11 cellular contexts compared by ENCODE assay signal in the genomic region with DNA sequence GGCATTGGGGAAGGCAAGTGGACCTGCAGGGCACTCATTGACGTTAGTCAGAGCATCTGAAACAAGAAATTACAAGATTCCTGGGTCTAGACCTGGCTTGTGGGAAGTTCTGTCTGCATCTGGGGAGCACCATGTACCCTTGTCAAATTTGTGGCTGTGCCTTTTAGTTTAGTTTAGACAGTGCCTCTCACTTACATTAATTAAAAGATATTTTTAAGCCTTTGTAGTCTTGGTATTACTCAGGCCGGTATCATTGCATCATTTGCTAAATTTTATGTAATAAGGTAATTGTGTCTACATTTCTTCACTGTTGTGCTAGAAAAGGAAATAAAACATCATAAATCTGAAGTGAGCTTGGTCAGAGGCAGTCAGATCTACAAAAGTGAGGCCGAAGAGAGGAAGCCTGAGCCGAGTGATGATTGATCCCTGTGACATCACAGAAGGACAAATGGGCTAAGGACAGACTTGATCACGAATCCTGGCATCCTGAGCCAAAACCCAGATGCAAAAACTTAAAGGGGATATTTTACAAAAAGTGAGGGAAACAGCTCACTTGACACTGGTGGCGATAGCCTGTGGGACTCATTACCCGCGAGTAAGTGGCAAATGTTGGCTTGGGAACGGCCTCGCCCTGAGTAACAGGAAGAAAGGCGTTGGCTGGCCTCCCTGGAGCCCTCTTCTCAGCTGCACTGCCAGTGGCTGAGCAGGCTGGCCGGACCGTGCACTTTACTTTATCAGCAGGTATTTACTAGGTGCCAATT.
DNase-seq lines count a peak whose midpoint lies in the region; ATAC-seq lines count a peak whose summit lies in the region.
"Had no signal": no experiment of that assay in that cellular context is flagged by ENCODE, and none has a peak within 500 bp of the region (broad histone marks: within the 10 kb centered on the region; RNA-seq: fewer than 3 reads in every experiment).

No MANE protein-coding gene starts in this region.

- H3K4me1 ChIP-seq in mucosa of rectum (ENCODE audit: control insufficient read depth in 2 of 2, insufficient read depth in 2 of 2, low read length in 2 of 2) (peaks cover 15 to 42% of the 10 kb centered on the region in 2 donors), aorta (ENCODE audit: control insufficient read depth in 1 of 2, insufficient read depth in 2 of 2, low read length in 2 of 2) (peaks cover 3 to 9% of the 10 kb centered on the region in 2 donors)

- peak; percentile 69 for ATAC-seq in aorta (ENCODE audit: low FRiP score)
- no peak for ATAC-seq in HG03432 (IDR thresholded peaks at IDR 0.05; ENCODE audit: unreplicated experiment)
- ATAC-seq: activated T-helper 17 cell treated with anti-CD3 and anti-CD28 coated beads, Interleukin-2, amount 50 U/mL, for 72 hours had no signal

- intact Hi-C loops in aorta (cut with DNase I), result no loop called here

- DNase-seq in NCI-H748 (lab: John Stamatoyannopoulos, UW; ENCODE audit: unreplicated experiment) (peak; percentile 70), NCI-H748 treated with DMSO at 0.1 percent for 48 hours (lab: John Stamatoyannopoulos, UW) (no peak), epithelial cell of prostate (ENCODE audit: low read depth, low spot score) (no peak), aorta (peak; percentile 79 to 85), cerebellum (ENCODE audit: low spot score) (no peak), hepatic stellate cell (ENCODE audit: low spot score) (no peak)
- DNase-seq: OCI-M1, posterior cingulate gyrus had no signal

- H3K9ac ChIP-seq in mucosa of rectum (ENCODE audit: low read depth in 1 of 2, low read length in 2 of 2), result peak overlapping the region in 1 of 2 donors; percentile 34

- no peaks in the 10 kb centered on the region for H3K27me3 ChIP-seq in mucosa of rectum (ENCODE audit: control insufficient read depth in 2 of 2, insufficient read depth in 2 of 2, low read length in 2 of 2)
- H3K27me3 ChIP-seq in aorta (ENCODE audit: control insufficient read depth in 1 of 2, insufficient read depth in 2 of 2, low read length in 1 of 2), result no peaks in the 10 kb centered on the region

- H3K9me3 ChIP-seq in mucosa of rectum (ENCODE audit: control insufficient read depth in 2 of 2, low read length in 2 of 2), result no peaks in the 10 kb centered on the region
- H3K9me3 ChIP-seq in aorta (ENCODE audit: control insufficient read depth, low read length), result no peaks in the 10 kb centered on the region

- peak overlapping the region; percentile 78 for H3K27ac ChIP-seq in epithelial cell of prostate
- H3K27ac ChIP-seq in mucosa of rectum (ENCODE audit: low read depth in 2 of 2, low read length in 2 of 2), result peak overlapping the region; percentile 66 to 87
- H3K27ac ChIP-seq in aorta (ENCODE audit: low read depth in 1 of 2, low read length in 2 of 2), result peak overlapping the region; percentile 71 to 87

- H3K36me3 ChIP-seq in mucosa of rectum (ENCODE audit: control insufficient read depth in 2 of 2, insufficient read depth in 2 of 2, low read length in 2 of 2) (peaks cover 0 to 6% of the 10 kb centered on the region in 2 donors), aorta (ENCODE audit: control insufficient read depth in 1 of 2, insufficient read depth in 2 of 2, low read length in 1 of 2) (no peaks in the 10 kb centered on the region)

- WGBS in aorta, 2 donors, result 6 to 9% methylated on average over 13 of the region's 13 CpGs

- H3K4me3 ChIP-seq in mucosa of rectum (ENCODE audit: low read length in 2 of 2) (peak overlapping the region; percentile 8 to 39), aorta (ENCODE audit: low read length in 2 of 2) (no peak overlapping the region)

Comparison
In these comparisons a context has a peak if more than half of its experiments do, and no peak if none do; other contexts are left out.
1. DNase-seq: peak in NCI-H748 (single experiment) and aorta (2 of 2); none in NCI-H748 treated with DMSO at 0.1 percent for 48 hours (single experiment), epithelial cell of prostate (single experiment), cerebellum (single experiment) and hepatic stellate cell (single experiment).
2. H3K4me3 ChIP-seq: peak in mucosa of rectum (2 of 2); none in aorta (0 of 2).
3. Peak in every context shown above with its lines, with median percentiles within 50 percentile points of each other: H3K27ac ChIP-seq.